24 cellular contexts compared by ENCODE assay signal in genomic region chr2:231905026-231905425, GRCh38. TPM values are rescaled to one million over a fixed set of nuclear protein-coding genes. Genes with fewer than 3 reads are reported as not detected.
"Had no signal": no experiment of that assay in that cellular context is flagged by ENCODE, and none has a peak within 500 bp of the region (broad histone marks: within the 10 kb centered on the region; RNA-seq: fewer than 3 reads in every experiment).

No MANE protein-coding gene starts in this region.

- H3K27me3 ChIP-seq: gastrocnemius medialis had no signal

- ATAC-seq: activated CD8-positive, alpha-beta memory T cell treated with anti-CD3 and anti-CD28 coated beads, Interleukin-2, amount 10 ng/mL, durations not matched to agents 7 days and 5 days; gastrocnemius medialis; heart left ventricle; left ventricle myocardium superior; right cardiac atrium had no signal

- H3K27me3 Mint-ChIP-seq: activated naive CD8-positive, alpha-beta T cell had no signal

- H3K36me3 Mint-ChIP-seq: activated CD8-positive, alpha-beta memory T cell treated with anti-CD3 and anti-CD28 coated beads, Interleukin-2, amount 10 ng/mL, durations not matched to agents 7 days and 5 days; activated naive CD8-positive, alpha-beta T cell; memory B cell; naive B cell; stimulated activated effector memory CD8-positive, alpha-beta T cell treated with anti-CD3 and anti-CD28 coated beads, Interleukin-12 subunit alpha, Interleukin-12 subunit beta, amount 100 ng/mL, for 72 hours had no signal

- H3K9me3 Mint-ChIP-seq: activated CD4-positive, alpha-beta memory T cell treated with anti-CD3 and anti-CD28 coated beads, Interleukin-2, amount 10 ng/mL, durations not matched to agents 7 days and 5 days; memory B cell; naive B cell; stimulated activated effector memory CD8-positive, alpha-beta T cell treated with anti-CD3 and anti-CD28 coated beads, Interleukin-12 subunit alpha, Interleukin-12 subunit beta, amount 100 ng/mL, for 72 hours had no signal

- H3K4me1 ChIP-seq: gastrocnemius medialis had no signal

- H3K4me1 Mint-ChIP-seq: memory B cell had no signal

- H3K36me3 ChIP-seq: cardiac muscle cell, gastrocnemius medialis, heart left ventricle, thoracic aorta had no signal

- DNase-seq: activated CD4-positive, alpha-beta memory T cell treated with anti-CD3 and anti-CD28 coated beads, Interleukin-2, amount 10 ng/mL, durations not matched to agents 7 days and 5 days; activated CD4-positive, alpha-beta T cell treated with anti-CD3 and anti-CD28 coated beads for 48 hours; activated CD4-positive, CD25-positive, alpha-beta regulatory T cell; activated CD8-positive, alpha-beta memory T cell treated with anti-CD3 and anti-CD28 coated beads, Interleukin-2, amount 10 ng/mL, durations not matched to agents 7 days and 5 days; amygdala; gastrocnemius medialis; kidney glomerular epithelial cell; left ventricle myocardium superior; mucosa of descending colon; naive B cell; right cardiac atrium; small intestine; stimulated activated CD4-positive, alpha-beta T cell treated with anti-CD3 and anti-CD28 coated beads, Interleukin-4, amount 100 ng/mL, for 24 hours; T1000 had no signal

- H3K27ac ChIP-seq: cardiac muscle cell, epithelial cell of prostate, gastrocnemius medialis, heart left ventricle, thoracic aorta had no signal

- H3K4me3 ChIP-seq: cardiac muscle cell, gastrocnemius medialis, heart left ventricle, mucosa of descending colon, thoracic aorta had no signal

- H3K27ac Mint-ChIP-seq: activated CD4-positive, alpha-beta memory T cell treated with anti-CD3 and anti-CD28 coated beads, Interleukin-2, amount 10 ng/mL, durations not matched to agents 7 days and 5 days; activated CD8-positive, alpha-beta memory T cell treated with anti-CD3 and anti-CD28 coated beads, Interleukin-2, amount 10 ng/mL, durations not matched to agents 7 days and 5 days; activated naive CD8-positive, alpha-beta T cell; memory B cell; progenitor cell of endocrine pancreas; stimulated activated effector memory CD8-positive, alpha-beta T cell treated with anti-CD3 and anti-CD28 coated beads, Interleukin-12 subunit alpha, Interleukin-12 subunit beta, amount 100 ng/mL, for 72 hours had no signal

- H3K9me3 ChIP-seq: gastrocnemius medialis, heart left ventricle, mucosa of descending colon, thoracic aorta had no signal

- H3K4me3 Mint-ChIP-seq: activated CD4-positive, alpha-beta memory T cell treated with anti-CD3 and anti-CD28 coated beads, Interleukin-2, amount 10 ng/mL, durations not matched to agents 7 days and 5 days; activated CD8-positive, alpha-beta memory T cell treated with anti-CD3 and anti-CD28 coated beads, Interleukin-2, amount 10 ng/mL, durations not matched to agents 7 days and 5 days; activated naive CD8-positive, alpha-beta T cell; memory B cell; stimulated activated effector memory CD8-positive, alpha-beta T cell treated with anti-CD3 and anti-CD28 coated beads, Interleukin-12 subunit alpha, Interleukin-12 subunit beta, amount 100 ng/mL, for 72 hours had no signal

RNA-seq across cellular contexts. Expression of gene NPPC, which starts 21.2 kb away (rescaled TPM):
- total RNA-seq: activated CD4-positive, alpha-beta memory T cell treated with anti-CD3 and anti-CD28 coated beads, Interleukin-2, amount 10 ng/mL, durations not matched to agents 7 days and 5 days; activated CD8-positive, alpha-beta memory T cell treated with anti-CD3 and anti-CD28 coated beads, Interleukin-2, amount 10 ng/mL, durations not matched to agents 7 days and 5 days; cardiac muscle cell; dermis microvascular lymphatic vessel endothelial cell; gastrocnemius medialis; progenitor cell of endocrine pancreas; T-helper 1 cell treated with Interleukin-12 subunit alpha and Interleukin-12 subunit beta and Interleukin-4 antibody, amounts not matched to agents 30 ng/mL and 1 ng/mL, for 36 hours; thoracic aorta had no signal
